13 cellular contexts compared by ENCODE assay signal in genomic region chr5:142317673-142318261, GRCh38. TPM values are rescaled to one million over a fixed set of nuclear protein-coding genes. Genes with fewer than 3 reads are reported as not detected.
A peak's percentile ranks its signal among the peaks of the same experiment; 100 is the strongest.
DNase-seq lines count a peak whose midpoint lies in the region; ATAC-seq and TF ChIP-seq lines count a peak whose summit lies in the region.
"Had no signal": no experiment of that assay in that cellular context is flagged by ENCODE, and none has a peak within 500 bp of the region (broad histone marks: within the 10 kb centered on the region; RNA-seq: fewer than 3 reads in every experiment).

No MANE protein-coding gene starts in this region.

- no peaks in the 10 kb centered on the region for H3K9me3 Mint-ChIP-seq in MCF 10A (ENCODE audit: unreplicated experiment)
- H3K9me3 Mint-ChIP-seq: stimulated activated effector memory CD8-positive, alpha-beta T cell treated with anti-CD3 and anti-CD28 coated beads, Interleukin-12 subunit alpha, Interleukin-12 subunit beta, amount 100 ng/mL, for 72 hours had no signal

- DNase-seq in MCF 10A (ENCODE audit: unreplicated experiment): no peak
- DNase-seq in mammary epithelial cell: no peak
- peak in 1 of 2 donors; percentile 50 for DNase-seq in cardiac fibroblast (ENCODE audit: low read depth in 2 of 2)
- no peak for DNase-seq in stimulated activated CD4-positive, alpha-beta T cell treated with anti-CD3 and anti-CD28 coated beads, Interleukin-1b, Interleukin-23, amount 100 ng/mL, for 48 hours
- no peak for DNase-seq in OCI-M2 (lab: John Stamatoyannopoulos, UW; ENCODE audit: unreplicated experiment)
- DNase-seq: 8988T, activated T-cell treated with anti-CD3 and anti-CD28 coated beads for 4 hours, aorta, NCI-H1048 had no signal

- H3K4me3 ChIP-seq in mammary epithelial cell (replicated peaks in 1 of 3; ENCODE audit: insufficient read depth in 1 of 3, low read depth in 2 of 3, low read length in 3 of 3) (no peak overlapping the region), cardiac fibroblast (replicated peaks in 1 of 2; ENCODE audit: low read depth in 2 of 2, low read length in 2 of 2) (peak overlapping the region in 1 of 2 donors; percentile 12), iPS-20b (ENCODE audit: low read length) (no peak overlapping the region), urinary bladder (ENCODE audit: low read depth, low read length) (no peak overlapping the region)

- no peak overlapping the region for H3K9ac ChIP-seq in mammary epithelial cell (ENCODE audit: insufficient read depth, low read length)
- H3K9ac ChIP-seq in iPS-20b (ENCODE audit: low read depth, low read length): peak overlapping the region; percentile 17; the same call in 1 of the 2 replicates

- peaks cover 13% of the 10 kb centered on the region for H3K36me3 Mint-ChIP-seq in MCF 10A (ENCODE audit: insufficient read depth, unreplicated experiment)
- H3K36me3 Mint-ChIP-seq: stimulated activated effector memory CD8-positive, alpha-beta T cell treated with anti-CD3 and anti-CD28 coated beads, Interleukin-12 subunit alpha, Interleukin-12 subunit beta, amount 100 ng/mL, for 72 hours had no signal

- H3K4me3 Mint-ChIP-seq in MCF 10A (ENCODE audit: unreplicated experiment): no peak overlapping the region
- H3K4me3 Mint-ChIP-seq: stimulated activated effector memory CD8-positive, alpha-beta T cell treated with anti-CD3 and anti-CD28 coated beads, Interleukin-12 subunit alpha, Interleukin-12 subunit beta, amount 100 ng/mL, for 72 hours had no signal

- BruUV-seq in MCF 10A (replicated peaks; lab: Mats Ljungman, UMichigan) (no TSS peak), mammary epithelial cell (replicated peaks; lab: Mats Ljungman, UMichigan) (no TSS peak)

- TF ChIP-seq CTCF in MCF 10A (IDR thresholded peaks at IDR 0.05; ENCODE audit: unreplicated experiment) (no peak), mammary epithelial cell (conservative IDR thresholded peaks at IDR 0.05 in 1 of 2, IDR thresholded peaks at IDR 0.05 in 1 of 2; ENCODE audit: extremely low read depth in 1 of 2, insufficient read depth in 1 of 2, low read depth in 1 of 2, low read length in 2 of 2) (no peak), cardiac fibroblast (IDR thresholded peaks at IDR 0.05; ENCODE audit: low read depth, low read length) (peak; percentile 44)

- intact Hi-C loops in MCF 10A (cut with micrococcal nuclease): no loop called here
- intact Hi-C loops in mammary epithelial cell (cut with micrococcal nuclease): no loop called here

- CTCF ChIA-PET in MCF 10A (lab: Yijun Ruan, JAX): interaction anchor here (0.6 kb wide), 1 partner anchor 316 kb away, joined by 5 read pairs; no protein-coding TSS in a partner anchor
- CTCF ChIA-PET in mammary epithelial cell (lab: Charles Lee; ENCODE audit: low non-redundant PET): no interaction called here

- ATAC-seq in GM18520 (IDR thresholded peaks at IDR 0.05; ENCODE audit: unreplicated experiment): no peak
- ATAC-seq: stimulated activated effector memory CD8-positive, alpha-beta T cell treated with anti-CD3 and anti-CD28 coated beads, Interleukin-12 subunit alpha, Interleukin-12 subunit beta, amount 100 ng/mL, for 72 hours had no signal

- H3K27me3 Mint-ChIP-seq in MCF 10A (ENCODE audit: insufficient read depth, unreplicated experiment): no peaks in the 10 kb centered on the region

- WGBS in mammary epithelial cell (ENCODE audit: low coverage, missing lambda C conversion rate): 100% methylated on average over 6 of the region's 6 CpGs
- 60% methylated on average over 6 of the region's 6 CpGs for WGBS in urinary bladder

- H3K36me3 ChIP-seq in mammary epithelial cell (ENCODE audit: insufficient read depth, low read length) (peaks cover 10% of the 10 kb centered on the region), iPS-20b (ENCODE audit: insufficient read depth, low read depth, low read length) (peaks cover 82% of the 10 kb centered on the region), urinary bladder (ENCODE audit: insufficient read depth) (no peaks in the 10 kb centered on the region)

- peaks cover 45% of the 10 kb centered on the region for H3K4me1 Mint-ChIP-seq in MCF 10A (ENCODE audit: insufficient read depth, unreplicated experiment)

- peaks cover 23% of the 10 kb centered on the region for H3K4me1 ChIP-seq in mammary epithelial cell (ENCODE audit: insufficient read depth, low read length)
- H3K4me1 ChIP-seq in iPS-20b (ENCODE audit: insufficient read depth, low read length): peaks cover 61% of the 10 kb centered on the region
- H3K4me1 ChIP-seq in urinary bladder (ENCODE audit: insufficient read depth): no peaks in the 10 kb centered on the region

- in situ Hi-C loops in mammary epithelial cell (cut with MboI; ENCODE audit: low sequenced_read_pairs in 2 of 2): loop anchor here in 1 of 2 donors (25.0 kb wide), 1 partner anchor 155 kb away; no protein-coding TSS in a partner anchor

- H3K4me2 ChIP-seq in mammary epithelial cell (ENCODE audit: insufficient read depth, low read depth, low read length): no peak overlapping the region

- H3K9me3 ChIP-seq in mammary epithelial cell (replicated peaks; ENCODE audit: insufficient read depth, low read length) (no peaks in the 10 kb centered on the region), iPS-20b (ENCODE audit: insufficient read depth, low read depth, low read length) (no peaks in the 10 kb centered on the region)

- peaks cover 12% of the 10 kb centered on the region for H4K20me1 ChIP-seq in mammary epithelial cell (ENCODE audit: insufficient read depth, low read length)

- no peak overlapping the region for H2AFZ ChIP-seq in mammary epithelial cell (ENCODE audit: low read depth, low read length)

- POLR2A ChIA-PET in MCF 10A (lab: Yijun Ruan, JAX): no interaction called here

- H3K27me3 ChIP-seq in mammary epithelial cell (ENCODE audit: insufficient read depth, low read length): no peaks in the 10 kb centered on the region
- peaks cover under 1% of the 10 kb centered on the region; the same call in 1 of the 2 replicates for H3K27me3 ChIP-seq in iPS-20b (ENCODE audit: insufficient read depth, low read length)

- dilution Hi-C loops in mammary epithelial cell (cut with HindIII; ENCODE audit: low sequenced_read_pairs): loop anchor here (5.0 kb wide), 1 partner anchor 65 kb away; no protein-coding TSS in a partner anchor

- H3K27ac ChIP-seq in mammary epithelial cell (ENCODE audit: insufficient read depth, low read depth, low read length) (no peak overlapping the region), iPS-20b (ENCODE audit: low read length) (no peak overlapping the region), urinary bladder (ENCODE audit: low read depth) (peak overlapping the region; percentile 55)

- peak overlapping the region; percentile 52 for H3K27ac Mint-ChIP-seq in MCF 10A (ENCODE audit: low read depth, unreplicated experiment)
- H3K27ac Mint-ChIP-seq: stimulated activated effector memory CD8-positive, alpha-beta T cell treated with anti-CD3 and anti-CD28 coated beads, Interleukin-12 subunit alpha, Interleukin-12 subunit beta, amount 100 ng/mL, for 72 hours had no signal

- H3K79me2 ChIP-seq in mammary epithelial cell (ENCODE audit: insufficient read depth, low read length): peaks cover 100% of the 10 kb centered on the region

RNA-seq across cellular contexts. Expression of gene SPRY4, which starts 7.1 kb away (rescaled TPM):
- total RNA-seq in MCF 10A (2022): 34.5 and 41.9 TPM in 2 replicates
- 10 to 100 TPM; 11.5 to 40.7 TPM for total RNA-seq in mammary epithelial cell
- polyA plus RNA-seq in mammary epithelial cell: 12.0 TPM
- polyA minus RNA-seq in mammary epithelial cell: 59.3 TPM
- 8.6 TPM for total RNA-seq in urinary bladder
- 11.6 TPM for polyA plus RNA-seq in urinary bladder
